ENCODE assay signal across 23 cellular contexts in genomic region chr1:60345049-60345448, GRCh38.
DNase-seq lines count a peak whose midpoint lies in the region; ATAC-seq and TF ChIP-seq lines count a peak whose summit lies in the region.
"Had no signal": no experiment of that assay in that cellular context is flagged by ENCODE, and none has a peak within 500 bp of the region (broad histone marks: within the 10 kb centered on the region; RNA-seq: fewer than 3 reads in every experiment).

No MANE protein-coding gene starts in this region.

- DNase-seq in DMS53 treated with DMSO at 0.1 percent for 48 hours (lab: John Stamatoyannopoulos, UW; ENCODE audit: unreplicated experiment) = peak; percentile 56
- peak; percentile 9 for DNase-seq in choroid plexus epithelial cell (ENCODE audit: low read depth)
- no peak for DNase-seq in left lung
- DNase-seq in spleen = no peak
- no peak for DNase-seq in GM03348 (ENCODE audit: low spot score)
- DNase-seq in NCI-H146 treated with DMSO at 0.1 percent for 48 hours (lab: John Stamatoyannopoulos, UW; ENCODE audit: unreplicated experiment) = no peak
- no peak for DNase-seq in OCI-M2 (lab: John Stamatoyannopoulos, UW; ENCODE audit: unreplicated experiment)
- DNase-seq in activated CD4-positive, alpha-beta memory T cell treated with anti-CD3 and anti-CD28 coated beads, Interleukin-2, amount 10 ng/mL, durations not matched to agents 7 days and 5 days = no peak
- DNase-seq: 8988T; ACHN; BE2C; C1 segment of cervical spinal cord; CD4-positive, alpha-beta memory T cell; CD4-positive, CD25-positive, alpha-beta regulatory T cell; CD8-positive, alpha-beta memory T cell; COR-L47; DMS 273 treated with DMSO at 0.1 percent for 48 hours; DMS153; DMS79; DND-41; GDM1 had no signal

- ATAC-seq in left lung = peak; percentile 79

- 57 to 73% (median 69%) methylated on average over 4 of the region's 4 CpGs for WGBS in spleen, 5 donors

- no peaks in the 10 kb centered on the region for H3K27me3 Mint-ChIP-seq in activated CD4-positive, alpha-beta memory T cell treated with anti-CD3 and anti-CD28 coated beads, Interleukin-2, amount 10 ng/mL, durations not matched to agents 7 days and 5 days
- H3K27me3 Mint-ChIP-seq: CD4-positive, alpha-beta memory T cell; CD4-positive, CD25-positive, alpha-beta regulatory T cell; CD8-positive, alpha-beta memory T cell had no signal

- CTCF ChIA-PET in activated CD4-positive, alpha-beta memory T cell treated with anti-CD3 and anti-CD28 coated beads, Interleukin-2, amount 10 ng/mL, durations not matched to agents 7 days and 5 days (lab: Charles Lee) = no interaction called here

- no peaks in the 10 kb centered on the region for H3K4me1 Mint-ChIP-seq in activated CD4-positive, alpha-beta memory T cell treated with anti-CD3 and anti-CD28 coated beads, Interleukin-2, amount 10 ng/mL, durations not matched to agents 7 days and 5 days
- H3K4me1 Mint-ChIP-seq: CD14-positive monocyte; CD4-positive, alpha-beta memory T cell; CD4-positive, CD25-positive, alpha-beta regulatory T cell; CD8-positive, alpha-beta memory T cell had no signal

- H3K9me3 Mint-ChIP-seq in activated CD4-positive, alpha-beta memory T cell treated with anti-CD3 and anti-CD28 coated beads, Interleukin-2, amount 10 ng/mL, durations not matched to agents 7 days and 5 days = no peaks in the 10 kb centered on the region

- peak overlapping the region in 1 of 2 donors; percentile 5 for H3K27ac ChIP-seq in left lung
- H3K27ac ChIP-seq in spleen = peak overlapping the region in 5 of 8 donors; percentile 1 to 65 (median 57)
- H3K27ac ChIP-seq: BLaER1 had no signal

- H3K36me3 Mint-ChIP-seq in activated CD4-positive, alpha-beta memory T cell treated with anti-CD3 and anti-CD28 coated beads, Interleukin-2, amount 10 ng/mL, durations not matched to agents 7 days and 5 days (ENCODE audit: low read depth) = no peaks in the 10 kb centered on the region
- H3K36me3 Mint-ChIP-seq: CD14-positive monocyte; CD4-positive, alpha-beta memory T cell; CD4-positive, CD25-positive, alpha-beta regulatory T cell; CD8-positive, alpha-beta memory T cell had no signal

- H3K4me3 ChIP-seq in choroid plexus epithelial cell (ENCODE audit: low read depth, low read length) (no peak overlapping the region), left lung (no peak overlapping the region), spleen (no peak overlapping the region)
- H3K4me3 ChIP-seq: BLaER1 had no signal

- POLR2A ChIA-PET in activated CD4-positive, alpha-beta memory T cell treated with anti-CD3 and anti-CD28 coated beads, Interleukin-2, amount 10 ng/mL, durations not matched to agents 7 days and 5 days (lab: Charles Lee) = no interaction called here

- H3K36me3 ChIP-seq in left lung (no peaks in the 10 kb centered on the region), spleen (no peaks in the 10 kb centered on the region)
- H3K36me3 ChIP-seq: BE2C, BLaER1 had no signal

- no peak for TF ChIP-seq POLR2A in spleen (IDR thresholded peaks at IDR 0.05)

- H3K9me3 ChIP-seq in left lung (no peaks in the 10 kb centered on the region), spleen (no peaks in the 10 kb centered on the region)
- H3K9me3 ChIP-seq: BE2C, BLaER1 had no signal

- TF ChIP-seq CTCF in choroid plexus epithelial cell (conservative IDR thresholded peaks at IDR 0.05; ENCODE audit: low read depth, low read length) (no peak), left lung (IDR thresholded peaks at IDR 0.05) (no peak), spleen (IDR thresholded peaks at IDR 0.05 in 8 of 11, conservative IDR thresholded peaks at IDR 0.05 in 3 of 11) (no peak)

- H3K27me3 ChIP-seq in left lung = no peaks in the 10 kb centered on the region
- no peaks in the 10 kb centered on the region for H3K27me3 ChIP-seq in spleen (replicated peaks in 1 of 7)
- H3K27me3 ChIP-seq: BE2C, BLaER1 had no signal

- no peaks in the 10 kb centered on the region for H3K4me1 ChIP-seq in left lung
- H3K4me1 ChIP-seq in spleen = peaks cover 0 to 6% (median 0%) of the 10 kb centered on the region in 6 donors
- H3K4me1 ChIP-seq: BE2C, BLaER1 had no signal

- H3K27ac Mint-ChIP-seq in activated CD4-positive, alpha-beta memory T cell treated with anti-CD3 and anti-CD28 coated beads, Interleukin-2, amount 10 ng/mL, durations not matched to agents 7 days and 5 days = no peak overlapping the region
- H3K27ac Mint-ChIP-seq: CD14-positive monocyte; CD4-positive, alpha-beta memory T cell; CD4-positive, CD25-positive, alpha-beta regulatory T cell; CD8-positive, alpha-beta memory T cell had no signal

- intact Hi-C loops in left lung (cut with DNase I) = no loop called here
- intact Hi-C loops in spleen (cut with DNase I; ENCODE audit: low total_unique reads) = no loop called here

- no peak overlapping the region for H3K4me3 Mint-ChIP-seq in activated CD4-positive, alpha-beta memory T cell treated with anti-CD3 and anti-CD28 coated beads, Interleukin-2, amount 10 ng/mL, durations not matched to agents 7 days and 5 days
- H3K4me3 Mint-ChIP-seq: CD14-positive monocyte; CD4-positive, alpha-beta memory T cell; CD4-positive, CD25-positive, alpha-beta regulatory T cell; CD8-positive, alpha-beta memory T cell had no signal

Comparison
In these comparisons a context has a peak if more than half of its experiments do, and no peak if none do; other contexts are left out.
1. DNase-seq: peak in DMS53 treated with DMSO at 0.1 percent for 48 hours (single experiment) and choroid plexus epithelial cell (single experiment); none in left lung (0 of 2), spleen (single experiment), GM03348 (single experiment), NCI-H146 treated with DMSO at 0.1 percent for 48 hours (single experiment), OCI-M2 (single experiment) and activated CD4-positive, alpha-beta memory T cell treated with anti-CD3 and anti-CD28 coated beads, Interleukin-2, amount 10 ng/mL, durations not matched to agents 7 days and 5 days (single experiment).